ENCODE assay signal across 26 cellular contexts in the genomic region with DNA sequence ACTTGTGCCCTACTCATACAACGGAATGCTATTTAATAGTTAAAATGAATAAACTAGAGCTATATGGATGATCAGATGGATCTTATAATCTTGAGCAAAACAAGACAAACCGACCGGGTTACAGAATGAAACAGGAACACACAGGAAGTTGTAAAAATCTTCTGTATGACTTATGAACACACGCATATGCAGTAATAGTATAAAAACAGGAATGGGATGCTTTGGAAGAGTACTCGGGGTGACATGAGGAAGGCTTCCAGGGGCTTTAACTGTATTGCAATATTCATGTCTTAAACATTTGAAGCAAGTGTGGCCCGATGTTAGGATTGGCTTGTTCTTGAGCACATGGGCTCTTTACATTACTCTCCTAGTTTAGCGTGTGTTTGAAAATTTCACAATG. TPM values are rescaled to one million over a fixed set of nuclear protein-coding genes. Genes with fewer than 3 reads are reported as not detected.
DNase-seq lines count a peak whose midpoint lies in the region; ATAC-seq and TF ChIP-seq lines count a peak whose summit lies in the region.
"Had no signal": no experiment of that assay in that cellular context is flagged by ENCODE, and none has a peak within 500 bp of the region (broad histone marks: within the 10 kb centered on the region; RNA-seq: fewer than 3 reads in every experiment).

No MANE protein-coding gene starts in this region.

- H3K27ac Mint-ChIP-seq in endodermal cell (no peak overlapping the region), nephron (peak overlapping the region; percentile 73 to 92 (median 81))
- H3K27ac Mint-ChIP-seq in CD8-positive, alpha-beta memory T cell = peak overlapping the region in 1 of 8 donors; percentile 0
- H3K27ac Mint-ChIP-seq: activated B cell treated with CpG ODN at 0.5 μM for 24 hours; activated naive CD4-positive, alpha-beta T cell treated with anti-CD3 and anti-CD28 coated beads for 36 hours had no signal

- H3K4me3 ChIP-seq in PC-3 (ENCODE audit: low read length) (no peak overlapping the region), endodermal cell (ENCODE audit: low read length) (no peak overlapping the region), testis (no peak overlapping the region)
- no peak overlapping the region for H3K4me3 ChIP-seq in CD8-positive, alpha-beta memory T cell (ENCODE audit: low read length)
- H3K4me3 ChIP-seq: body of pancreas, GM12878, lower lobe of right lung, prostate gland, sigmoid colon, tibial nerve had no signal

- no TSS peak for BruUV-seq in PC-3 (replicated peaks; lab: Mats Ljungman, UMichigan)

- intact Hi-C loops in PC-3 (cut with micrococcal nuclease) (no loop called here), testis (cut with DNase I; ENCODE audit: low total_unique reads) (no loop called here)

- H4K20me1 ChIP-seq in PC-3 (ENCODE audit: low read length) = no peaks in the 10 kb centered on the region

- peaks cover 14% of the 10 kb centered on the region for H3K27me3 ChIP-seq in PC-3 (ENCODE audit: low read length)
- no peaks in the 10 kb centered on the region for H3K27me3 ChIP-seq in endodermal cell (ENCODE audit: control insufficient read depth, insufficient read depth, low read length, poor library complexity, severe bottlenecking)
- no peaks in the 10 kb centered on the region for H3K27me3 ChIP-seq in testis
- H3K27me3 ChIP-seq in CD8-positive, alpha-beta memory T cell (ENCODE audit: insufficient read depth, low read length, poor library complexity, severe bottlenecking) = peaks cover 25% of the 10 kb centered on the region
- H3K27me3 ChIP-seq: body of pancreas had no signal

- TF ChIP-seq CTCF in PC-3 (conservative IDR thresholded peaks at IDR 0.05; ENCODE audit: low read depth, low read length) (no peak), endodermal cell (conservative IDR thresholded peaks at IDR 0.05) (no peak), nephron (IDR thresholded peaks at IDR 0.05; ENCODE audit: unreplicated experiment in 3 of 3) (no peak), testis (IDR thresholded peaks at IDR 0.05) (no peak)

- 90 to 92% methylated on average over 7 of the region's 7 CpGs for WGBS in endodermal cell (ENCODE audit: insufficient coverage in 1 of 2, insufficient read length in 1 of 2), 2 experiments
- WGBS in testis, 2 donors = 64 to 68% methylated on average over 7 of the region's 7 CpGs

- TF ChIP-seq POLR2A in testis (IDR thresholded peaks at IDR 0.05) = no peak

- H3K9me3 ChIP-seq in PC-3 (ENCODE audit: low read length) (no peaks in the 10 kb centered on the region), endodermal cell (ENCODE audit: control insufficient read depth, low read length) (no peaks in the 10 kb centered on the region), testis (no peaks in the 10 kb centered on the region)
- no peaks in the 10 kb centered on the region for H3K9me3 ChIP-seq in CD8-positive, alpha-beta memory T cell (ENCODE audit: low read length)
- H3K9me3 ChIP-seq: body of pancreas, lower lobe of right lung, prostate gland, sigmoid colon, tibial nerve had no signal

- ATAC-seq in PC-3 (no peak), HG03139 (IDR thresholded peaks at IDR 0.05; ENCODE audit: unreplicated experiment) (no peak), HG03520 (IDR thresholded peaks at IDR 0.05; ENCODE audit: unreplicated experiment) (no peak)
- ATAC-seq: body of pancreas, GM12878, lower lobe of right lung had no signal

- POLR2A ChIA-PET in PC-3 (lab: Charles Lee; ENCODE audit: unreplicated experiment) = interaction anchor here (0.6 kb wide), 1 partner anchor 329 kb away, joined by 3 read pairs; no protein-coding TSS in a partner anchor
- POLR2A ChIA-PET in CD8-positive, alpha-beta memory T cell (lab: Charles Lee) = no interaction called here

- no peaks in the 10 kb centered on the region for H3K36me3 ChIP-seq in PC-3 (ENCODE audit: low read depth, low read length)
- peaks cover 7% of the 10 kb centered on the region for H3K36me3 ChIP-seq in endodermal cell (ENCODE audit: control insufficient read depth, insufficient read depth, low read length)
- no peaks in the 10 kb centered on the region for H3K36me3 ChIP-seq in testis (ENCODE audit: low read depth, missing control alignments)
- H3K36me3 ChIP-seq in CD8-positive, alpha-beta memory T cell (ENCODE audit: insufficient read depth, low read length) = no peaks in the 10 kb centered on the region
- H3K36me3 ChIP-seq: lower lobe of right lung, prostate gland, sigmoid colon, tibial nerve had no signal

- H3K9ac ChIP-seq in PC-3 (ENCODE audit: low read length) (no peak overlapping the region), endodermal cell (ENCODE audit: extremely low read depth, low read length, poor library complexity, severe bottlenecking) (no peak overlapping the region)

- H3K27ac ChIP-seq in PC-3 (ENCODE audit: low read length) (no peak overlapping the region), endodermal cell (ENCODE audit: low read depth, low read length) (no peak overlapping the region), testis (peak overlapping the region; percentile 19 to 91)
- H3K27ac ChIP-seq in CD8-positive, alpha-beta memory T cell (ENCODE audit: low read depth, low read length) = no peak overlapping the region
- H3K27ac ChIP-seq: body of pancreas, HL-60, lower lobe of right lung, sigmoid colon had no signal

- peaks cover 6% of the 10 kb centered on the region; the same call in 1 of the 2 replicates for H3K4me1 ChIP-seq in PC-3 (ENCODE audit: insufficient read depth, low read length)
- H3K4me1 ChIP-seq in endodermal cell (ENCODE audit: control insufficient read depth, insufficient read depth, low read length) = peaks cover 5% of the 10 kb centered on the region
- H3K4me1 ChIP-seq in testis = peaks cover 9% of the 10 kb centered on the region
- no peaks in the 10 kb centered on the region for H3K4me1 ChIP-seq in CD8-positive, alpha-beta memory T cell (ENCODE audit: insufficient read depth, low read length)
- H3K4me1 ChIP-seq: lower lobe of right lung had no signal

- DNase-seq in PC-3 (peak; percentile 27), endodermal cell (no peak), testis (no peak), NCI-H345 (lab: John Stamatoyannopoulos, UW) (no peak)
- no peak for DNase-seq in CD8-positive, alpha-beta memory T cell
- DNase-seq: activated B cell treated with CpG ODN at 0.5 μM for 24 hours; activated naive CD4-positive, alpha-beta T cell treated with anti-CD3 and anti-CD28 coated beads for 36 hours; body of pancreas; dermis blood vessel endothelial cell; Karpas-422; lower lobe of right lung; NCI-H1436 treated with DMSO at 0.1 percent for 48 hours; NCI-H446; NCI-H748 treated with DMSO at 0.1 percent for 48 hours; SIG-M5; sigmoid colon; stimulated activated CD4-positive, alpha-beta T cell treated with anti-CD3 and anti-CD28 coated beads, Interleukin-4, amount 100 ng/mL, for 1 hour; SW 1271 had no signal

- H3K79me2 ChIP-seq in PC-3 (ENCODE audit: low read length) = no peaks in the 10 kb centered on the region

- no peak overlapping the region for H3K4me2 ChIP-seq in PC-3 (ENCODE audit: low read length)

- H3K27me3 Mint-ChIP-seq in endodermal cell (ENCODE audit: insufficient read depth) (peaks cover 7% of the 10 kb centered on the region), nephron (ENCODE audit: low read depth) (peaks cover 12% of the 10 kb centered on the region)
- H3K27me3 Mint-ChIP-seq in CD8-positive, alpha-beta memory T cell = peaks cover 32 to 56% of the 10 kb centered on the region in 2 donors

- H3K9me2 ChIP-seq in PC-3 (replicated peaks; ENCODE audit: low read length) = no peaks in the 10 kb centered on the region

- peak overlapping the region; percentile 98 for H3K4me3 Mint-ChIP-seq in endodermal cell
- peak overlapping the region; percentile 72 to 88 (median 86) for H3K4me3 Mint-ChIP-seq in nephron
- H3K4me3 Mint-ChIP-seq in CD8-positive, alpha-beta memory T cell = peak overlapping the region in 2 of 7 donors; percentile 0 to 39
- H3K4me3 Mint-ChIP-seq: activated B cell treated with CpG ODN at 0.5 μM for 24 hours; activated naive CD4-positive, alpha-beta T cell treated with anti-CD3 and anti-CD28 coated beads for 36 hours had no signal

- no peaks in the 10 kb centered on the region for H3F3A ChIP-seq in PC-3 (ENCODE audit: low read length, unreplicated experiment)

- peaks cover 30% of the 10 kb centered on the region for H3K4me1 Mint-ChIP-seq in endodermal cell
- H3K4me1 Mint-ChIP-seq in nephron = peaks cover 38% of the 10 kb centered on the region
- H3K4me1 Mint-ChIP-seq in CD8-positive, alpha-beta memory T cell = peaks cover 7 to 13% (median 12%) of the 10 kb centered on the region in 3 donors

- CTCF ChIA-PET in PC-3 (lab: Charles Lee) = interaction anchor here (0.7 to 1.5 kb wide), 2 partner anchors 103 to 113 kb away, joined by 3 to 9 read pairs; no protein-coding TSS in a partner anchor
- CTCF ChIA-PET in CD8-positive, alpha-beta memory T cell (lab: Charles Lee) = no interaction called here

- H3K9me3 Mint-ChIP-seq in endodermal cell (no peaks in the 10 kb centered on the region), nephron (no peaks in the 10 kb centered on the region)
- H3K9me3 Mint-ChIP-seq in CD8-positive, alpha-beta memory T cell = no peaks in the 10 kb centered on the region
- H3K9me3 Mint-ChIP-seq: activated B cell treated with CpG ODN at 0.5 μM for 24 hours; activated naive CD4-positive, alpha-beta T cell treated with anti-CD3 and anti-CD28 coated beads for 36 hours had no signal

- H3K36me3 Mint-ChIP-seq in endodermal cell (ENCODE audit: low read depth) (peaks cover 6% of the 10 kb centered on the region), nephron (ENCODE audit: low read depth) (peaks cover 4% of the 10 kb centered on the region)
- H3K36me3 Mint-ChIP-seq in CD8-positive, alpha-beta memory T cell = peaks cover 0 to 4% (median 2%) of the 10 kb centered on the region in 3 donors

- H2AFZ ChIP-seq in PC-3 (ENCODE audit: low read length) = no peak overlapping the region

RNA-seq across cellular contexts. Expression of a gene that starts 14.9 kb away (rescaled TPM):
- total RNA-seq in PC-3 (2014; rRNA removed) = 26.8 and 27.1 TPM in 2 replicates
- total RNA-seq in endodermal cell = 10 to 100 TPM; 24.9 to 30.3 TPM
- polyA plus RNA-seq in endodermal cell (2013, experiment 1 of 2) = 32.9 TPM
- polyA plus RNA-seq in endodermal cell (2013, experiment 2 of 2) = 32.6 TPM
- 10 to 100 TPM; 15.7 to 24.3 TPM for total RNA-seq in testis
- polyA plus RNA-seq in testis (ENCODE audit: insufficient read depth, low read depth, low replicate concordance) = 20.2 TPM
- total RNA-seq in CD8-positive, alpha-beta memory T cell = 10 to 100 TPM; 13.9 to 14.7 TPM
- polyA plus RNA-seq in CD8-positive, alpha-beta memory T cell = 4.5 TPM

RNA-seq across cellular contexts. Expression of a gene that starts 53.0 kb away (rescaled TPM):
- total RNA-seq in PC-3 (2014; rRNA removed) = 0.29 and 0.62 TPM in 2 replicates
- 100 to 1,000 TPM in 1 of 2 donors, 10 to 100 TPM in 1; 86.4 to 106 TPM for total RNA-seq in endodermal cell
- 37.0 TPM for polyA plus RNA-seq in endodermal cell (2013, experiment 1 of 2)
- polyA plus RNA-seq in endodermal cell (2013, experiment 2 of 2) = 37.3 TPM
- 100 to 1,000 TPM in 1 of 2 donors, 10 to 100 TPM in 1; 91.0 to 136 TPM for total RNA-seq in testis
- 29.8 TPM for polyA plus RNA-seq in testis (ENCODE audit: insufficient read depth, low read depth, low replicate concordance)
- under 1 TPM; 0.55 to 0.94 TPM for total RNA-seq in CD8-positive, alpha-beta memory T cell
- 0.16 TPM for polyA plus RNA-seq in CD8-positive, alpha-beta memory T cell
- polyA plus RNA-seq: BJ had no signal

Comparison
In these comparisons a context has a peak if more than half of its experiments do, and no peak if none do; other contexts are left out.
1. H3K27ac ChIP-seq: peak in testis (2 of 2); none in PC-3 (single experiment), endodermal cell (single experiment) and CD8-positive, alpha-beta memory T cell (single experiment).
2. RNA of a gene that starts 53.0 kb away (total RNA-seq): 91.0 to 136 TPM in testis and 86.4 to 106 TPM in endodermal cell; 0.55 to 0.94 TPM in CD8-positive, alpha-beta memory T cell and 0.29 to 0.62 TPM in PC-3; every median in the first group is over 10 times any median in the second.